Comparison of ENCODE assay signal across 13 cellular contexts in the genomic region with DNA sequence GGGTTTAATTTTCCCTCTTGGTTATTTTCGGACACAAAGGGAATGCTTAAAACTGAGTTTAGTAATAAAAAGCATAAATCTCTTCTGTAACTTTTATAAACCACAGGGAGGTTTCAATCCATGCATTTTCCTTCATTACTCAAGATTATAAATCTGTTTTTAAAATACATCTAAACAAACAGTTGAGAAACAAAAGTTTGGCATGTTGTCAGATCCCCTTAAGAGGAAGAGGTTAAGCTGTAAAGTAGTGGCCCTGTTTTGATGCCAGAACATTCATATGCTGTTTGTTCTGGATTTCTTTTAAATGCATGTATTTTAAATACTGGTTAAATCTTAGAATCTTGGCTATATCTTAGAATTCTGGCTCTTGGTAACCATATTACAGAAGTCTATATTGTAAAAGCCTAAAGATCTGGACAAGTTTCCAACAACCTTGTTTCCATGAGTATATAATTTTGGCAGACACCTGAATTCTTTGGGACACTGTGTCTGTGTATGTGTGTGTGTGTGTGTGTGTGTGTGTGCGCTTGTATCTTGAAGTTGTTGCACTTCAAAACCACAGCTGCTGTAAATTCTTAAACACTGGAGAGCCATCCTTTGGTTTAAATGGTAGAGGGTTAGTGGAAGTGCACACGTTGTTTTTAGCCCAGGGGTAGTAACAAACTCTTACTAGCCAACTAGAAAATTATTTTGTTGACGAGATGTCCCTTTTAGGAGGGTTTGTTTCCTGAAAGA. TPM values are rescaled to one million over a fixed set of nuclear protein-coding genes. Genes with fewer than 3 reads are reported as not detected.
DNase-seq lines count a peak whose midpoint lies in the region; ATAC-seq and TF ChIP-seq lines count a peak whose summit lies in the region.
"Had no signal": no experiment of that assay in that cellular context is flagged by ENCODE, and none has a peak within 500 bp of the region (broad histone marks: within the 10 kb centered on the region; RNA-seq: fewer than 3 reads in every experiment).

No MANE protein-coding gene starts in this region.

- no peaks in the 10 kb centered on the region for H3K9me2 ChIP-seq in HCT116 (ENCODE audit: insufficient read depth)

- ATAC-seq in HCT116 (no peak), GM21390 (IDR thresholded peaks at IDR 0.05; ENCODE audit: unreplicated experiment) (no peak)
- ATAC-seq: CD8-positive, alpha-beta T cell; GM23338 had no signal

- TF ChIP-seq POLR2A in HCT116 (IDR thresholded peaks at IDR 0.05; ENCODE audit: borderline replicate concordance, extremely low read depth, insufficient read depth, insufficient read length) = no peak

- TF ChIP-seq RAD21 in HCT116 (IDR thresholded peaks at IDR 0.05; ENCODE audit: low read depth) = no peak

- CTCF ChIA-PET in HCT116 (lab: Charles Lee) = no interaction called here

- no peaks in the 10 kb centered on the region for H3K27me3 ChIP-seq in HCT116 (ENCODE audit: insufficient read depth, low read length)
- H3K27me3 ChIP-seq in adipocyte (replicated peaks; ENCODE audit: control insufficient read depth, insufficient read depth, low read length) = no peaks in the 10 kb centered on the region
- H3K27me3 ChIP-seq in effector memory CD4-positive, alpha-beta T cell (replicated peaks; ENCODE audit: control insufficient read depth, insufficient read depth, low read length, poor library complexity, severe bottlenecking) = no peaks in the 10 kb centered on the region
- H3K27me3 ChIP-seq: BLaER1 treated with 17β-estradiol and CSF1 and Interleukin-3, amounts not matched to agents 10 nM and 100 nM had no signal

- H3K9me3 ChIP-seq in HCT116 (ENCODE audit: control insufficient read depth in 1 of 2, insufficient read depth in 1 of 2, low read depth in 1 of 2, low read length in 2 of 2) = no peaks in the 10 kb centered on the region
- H3K9me3 ChIP-seq in adipocyte (ENCODE audit: control insufficient read depth, low read length) = no peaks in the 10 kb centered on the region
- no peaks in the 10 kb centered on the region for H3K9me3 ChIP-seq in effector memory CD4-positive, alpha-beta T cell (ENCODE audit: control insufficient read depth, low read length)
- H3K9me3 ChIP-seq: BLaER1 treated with 17β-estradiol and CSF1 and Interleukin-3, amounts not matched to agents 10 nM and 100 nM had no signal

- no peak overlapping the region for H3K27ac ChIP-seq in HCT116 (ENCODE audit: low read depth, low read length)
- no peak overlapping the region for H3K27ac ChIP-seq in effector memory CD4-positive, alpha-beta T cell (ENCODE audit: insufficient read depth, low read length, poor library complexity, severe bottlenecking)
- H3K27ac ChIP-seq: BLaER1 treated with 17β-estradiol and CSF1 and Interleukin-3, amounts not matched to agents 10 nM and 100 nM had no signal

- H3K4me3 ChIP-seq in HCT116 (replicated peaks in 1 of 2; ENCODE audit: low read depth in 1 of 2, low read length in 2 of 2) (no peak overlapping the region), adipocyte (ENCODE audit: low read length) (no peak overlapping the region)
- H3K4me3 ChIP-seq in effector memory CD4-positive, alpha-beta T cell (ENCODE audit: insufficient read depth, low read depth, low read length, poor library complexity, severe bottlenecking) = no peak overlapping the region
- H3K4me3 ChIP-seq: BLaER1 treated with 17β-estradiol and CSF1 and Interleukin-3, amounts not matched to agents 10 nM and 100 nM; GM23338 had no signal

- H2AFZ ChIP-seq in HCT116 (ENCODE audit: low read depth, low read length, poor library complexity, severe bottlenecking) = no peak overlapping the region
- H2AFZ ChIP-seq: GM23338 had no signal

- H3K9ac ChIP-seq in HCT116 (ENCODE audit: low read length) (no peak overlapping the region), adipocyte (ENCODE audit: low read length) (no peak overlapping the region)
- H3K9ac ChIP-seq: BLaER1 treated with 17β-estradiol and CSF1 and Interleukin-3, amounts not matched to agents 10 nM and 100 nM had no signal

- POLR2A ChIA-PET in HCT116 (lab: Charles Lee) = no interaction called here

- H3K4me1 ChIP-seq in HCT116 (ENCODE audit: control insufficient read depth in 1 of 2, insufficient read depth in 2 of 2, low read length in 2 of 2) (no peaks in the 10 kb centered on the region), adipocyte (ENCODE audit: control insufficient read depth, insufficient read depth, low read length) (no peaks in the 10 kb centered on the region)
- no peaks in the 10 kb centered on the region for H3K4me1 ChIP-seq in effector memory CD4-positive, alpha-beta T cell (ENCODE audit: control insufficient read depth, insufficient read depth, low read length, poor library complexity, severe bottlenecking)

- DNase-seq in HCT116 (ENCODE audit: low read depth, low spot score) (no peak), adipocyte (ENCODE audit: low read depth) (peak; percentile 35), iris pigment epithelial cell (ENCODE audit: low read depth) (peak; percentile 11), NCI-H526 treated with DMSO at 0.1 percent for 48 hours (lab: John Stamatoyannopoulos, UW) (no peak)
- no peak for DNase-seq in effector memory CD4-positive, alpha-beta T cell
- DNase-seq in activated CD4-positive, alpha-beta T cell treated with anti-CD3 and anti-CD28 coated beads, Interleukin-2, amount 50 U/mL, for 48 hours = no peak
- DNase-seq: CD8-positive, alpha-beta T cell; HCEC 1CT had no signal

- peaks cover 30 to 53% of the 10 kb centered on the region in 2 experiments; a peak in 3 of 4 replicates for H3K36me3 ChIP-seq in HCT116 (ENCODE audit: control insufficient read depth in 1 of 2, insufficient read depth in 2 of 2, low read length in 2 of 2)
- peaks cover 73% of the 10 kb centered on the region for H3K36me3 ChIP-seq in adipocyte (ENCODE audit: control insufficient read depth, insufficient read depth, low read length, severe bottlenecking)
- peaks cover 39% of the 10 kb centered on the region for H3K36me3 ChIP-seq in effector memory CD4-positive, alpha-beta T cell (ENCODE audit: control insufficient read depth, insufficient read depth, low read length)

- H3K4me2 ChIP-seq in HCT116 (ENCODE audit: low read length) = no peak overlapping the region
- H3K4me2 ChIP-seq: BLaER1 treated with 17β-estradiol and CSF1 and Interleukin-3, amounts not matched to agents 10 nM and 100 nM; GM23338 had no signal

- BruUV-seq in HCT116 (replicated peaks; lab: Mats Ljungman, UMichigan) = TSS peak; percentile 14

- RAD21 ChIA-PET in HCT116 (lab: Charles Lee; ENCODE audit: low non-redundant PET in 1 of 2, low total read pairs in 2 of 2, uncharacterized antibody in 2 of 2, unreplicated experiment in 2 of 2) = no interaction called here

- intact Hi-C loops in HCT116 (cut with micrococcal nuclease) = no loop called here

- TF ChIP-seq CTCF in HCT116 (IDR thresholded peaks at IDR 0.05 in 2 of 3, conservative IDR thresholded peaks at IDR 0.05 in 1 of 3; ENCODE audit: borderline replicate concordance in 1 of 3, insufficient read depth in 1 of 3, low read depth in 2 of 3, low read length in 2 of 3) = no peak

- H4K20me1 ChIP-seq in HCT116 (ENCODE audit: insufficient read depth) = no peaks in the 10 kb centered on the region

- no peaks in the 10 kb centered on the region for H3K79me2 ChIP-seq in HCT116 (ENCODE audit: insufficient read depth, low read length)

TF ChIP-seq in HCT116, 20 proteins besides CTCF, POLR2A, EP300 and RAD21:
- TF ChIP-seq CEBPB (IDR thresholded peaks at IDR 0.05; ENCODE audit: low read depth) = no peak

RNA-seq across cellular contexts. Expression of a gene that starts 6.8 kb away (rescaled TPM):
- 29.4 TPM for total RNA-seq in HCT116 (2021; ENCODE audit: unreplicated experiment)
- polyA plus RNA-seq in HCT116 (2012) = 31.8 and 34.3 TPM in 2 replicates
- total RNA-seq: A172 had no signal
- polyA plus RNA-seq: IgD-negative memory B cell had no signal

RNA-seq across cellular contexts. Expression of a gene that starts 24.8 kb away (rescaled TPM):
- total RNA-seq in HCT116 (2021; ENCODE audit: unreplicated experiment) = 136 TPM
- polyA plus RNA-seq in HCT116 (2012) = 153 and 159 TPM in 2 replicates

RNA-seq across cellular contexts. Expression of a gene that starts 24.8 kb away (rescaled TPM):
- 42.1 TPM for total RNA-seq in HCT116 (2021; ENCODE audit: unreplicated experiment)
- polyA plus RNA-seq in HCT116 (2012) = 39.7 and 42.4 TPM in 2 replicates

RNA-seq across cellular contexts. Expression of a gene that starts 37.1 kb away (rescaled TPM):
- total RNA-seq in HCT116 (2021; ENCODE audit: unreplicated experiment) = 93.0 TPM
- 75.6 and 78.8 TPM in 2 replicates for polyA plus RNA-seq in HCT116 (2012)

RNA-seq across cellular contexts. Expression of a gene that starts 49.8 kb away (rescaled TPM):
- 43.0 TPM for total RNA-seq in HCT116 (2021; ENCODE audit: unreplicated experiment)
- polyA plus RNA-seq in HCT116 (2012) = 9.5 and 12.3 TPM in 2 replicates

Comparison
In these comparisons a context has a peak if more than half of its experiments do, and no peak if none do; other contexts are left out.
1. DNase-seq: peak in adipocyte (single experiment) and iris pigment epithelial cell (single experiment); none in HCT116 (single experiment), NCI-H526 treated with DMSO at 0.1 percent for 48 hours (single experiment), effector memory CD4-positive, alpha-beta T cell (0 of 3) and activated CD4-positive, alpha-beta T cell treated with anti-CD3 and anti-CD28 coated beads, Interleukin-2, amount 50 U/mL, for 48 hours (0 of 2).